12 cellular contexts compared by ENCODE assay signal in the genomic region with DNA sequence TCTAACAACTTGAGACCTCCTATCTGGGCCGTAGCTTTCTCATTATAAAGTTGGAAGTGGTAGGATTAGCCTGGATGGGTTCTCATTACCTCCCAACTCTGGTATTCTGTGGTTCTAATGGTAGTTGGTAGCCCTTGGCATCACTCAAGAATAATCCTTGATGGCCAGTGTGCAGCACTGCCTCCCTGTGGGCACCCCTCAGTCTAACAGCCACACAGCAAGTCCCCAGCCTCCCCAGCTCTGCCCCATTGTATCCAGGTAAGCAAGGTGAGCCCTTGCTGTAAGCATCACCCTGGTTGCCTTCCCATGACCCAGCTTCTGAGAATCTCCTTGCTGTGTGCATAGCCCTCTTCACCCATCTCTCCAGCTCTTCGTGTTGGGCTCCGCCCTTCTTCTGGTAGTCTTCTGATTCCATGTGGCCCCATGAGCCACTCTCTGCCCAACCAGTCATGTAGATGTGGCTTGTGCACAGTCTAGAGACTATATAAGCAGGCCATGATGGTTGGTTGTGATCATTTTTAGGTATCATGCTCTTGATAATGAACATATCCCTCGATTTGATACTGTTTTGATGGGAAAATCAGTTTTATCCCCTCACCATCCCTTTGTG. TPM values are rescaled to one million over a fixed set of nuclear protein-coding genes. Genes with fewer than 3 reads are reported as not detected.
A peak's percentile ranks its signal among the peaks of the same experiment; 100 is the strongest.
DNase-seq lines count a peak whose midpoint lies in the region; ATAC-seq, FAIRE-seq and TF ChIP-seq lines count a peak whose summit lies in the region.
"Had no signal": no experiment of that assay in that cellular context is flagged by ENCODE, and none has a peak within 500 bp of the region (broad histone marks: within the 10 kb centered on the region; RNA-seq: fewer than 3 reads in every experiment).

No MANE protein-coding gene starts in this region.

- H3K9me3 ChIP-seq in HepG2 (ENCODE audit: low read length): no peaks in the 10 kb centered on the region
- no peaks in the 10 kb centered on the region for H3K9me3 ChIP-seq in kidney (ENCODE audit: control insufficient read depth in 1 of 2, low read length in 2 of 2)

- in situ Hi-C loops in HepG2 (cut with HindIII; ENCODE audit: extremely low pct_ligation_motif_present, low pct_unique_long_range_greater_than_20kb): no loop called here

- peak; percentile 26 for TF ChIP-seq CTCF in HFF-Myc (IDR thresholded peaks at IDR 0.05; ENCODE audit: low read depth, low read length, missing control alignments)
- TF ChIP-seq CTCF in HepG2 (CRISPR knock-in tag; IDR thresholded peaks at IDR 0.05): peak; percentile 44
- no peak for TF ChIP-seq CTCF in coronary artery (IDR thresholded peaks at IDR 0.05)
- no peak for TF ChIP-seq CTCF in kidney (IDR thresholded peaks at IDR 0.05; ENCODE audit: borderline replicate concordance, extremely low read depth, insufficient read depth)

- no peak overlapping the region for H3K9ac ChIP-seq in HepG2 (ENCODE audit: insufficient read depth, low read depth, low read length)
- H3K9ac ChIP-seq in kidney (ENCODE audit: low read length in 2 of 2): no peak overlapping the region

- FAIRE-seq in HepG2 (lab: Jason Lieb, UNC) (no peak), kidney (lab: Jason Lieb, UNC) (no peak)
- FAIRE-seq: G401.6 had no signal

- H3K4me1 ChIP-seq in HepG2 (ENCODE audit: insufficient read depth, low read length) (no peaks in the 10 kb centered on the region), kidney (ENCODE audit: control insufficient read depth in 1 of 2, insufficient read depth in 1 of 2, low read depth in 1 of 2, low read length in 2 of 2) (no peaks in the 10 kb centered on the region)

- TF ChIP-seq EP300 in HepG2 (IDR thresholded peaks at IDR 0.05; ENCODE audit: low read depth in 2 of 2, low read length in 2 of 2) (no peak), HepG2 (CRISPR knock-in tag; IDR thresholded peaks at IDR 0.05; ENCODE audit: borderline replicate concordance) (no peak)

- intact Hi-C loops in HepG2 (cut with micrococcal nuclease; ENCODE audit: unreplicated experiment) (no loop called here), kidney (cut with DNase I) (no loop called here)

- ATAC-seq in activated CD8-positive, alpha-beta T cell treated with anti-CD3 and anti-CD28 coated beads, Interleukin-2, amount 10 ng/mL, durations not matched to agents 7 days and 5 days: peak; percentile 74
- ATAC-seq in HepG2 (peak; percentile 70), GM21423 (IDR thresholded peaks at IDR 0.05; ENCODE audit: unreplicated experiment) (no peak)

- no peak overlapping the region for H3K4me3 Mint-ChIP-seq in activated CD8-positive, alpha-beta T cell treated with anti-CD3 and anti-CD28 coated beads, Interleukin-2, amount 10 ng/mL, durations not matched to agents 7 days and 5 days

- CTCF ChIA-PET in activated CD8-positive, alpha-beta T cell treated with anti-CD3 and anti-CD28 coated beads, Interleukin-2, amount 10 ng/mL, durations not matched to agents 7 days and 5 days (lab: Charles Lee): interaction anchor here (0.9 to 1.9 kb wide), 5 partner anchors 9 to 490 kb away, joined by 3 to 5 read pairs (median 5); no protein-coding TSS in a partner anchor
- CTCF ChIA-PET in HepG2 (lab: Yijun Ruan, JAX; ENCODE audit: low intra/inter-chr PET ratio, low total read pairs): no interaction called here

- TF ChIP-seq RAD21 in HepG2 (CRISPR knock-in tag; IDR thresholded peaks at IDR 0.05): no peak

- H3K36me3 Mint-ChIP-seq in activated CD8-positive, alpha-beta T cell treated with anti-CD3 and anti-CD28 coated beads, Interleukin-2, amount 10 ng/mL, durations not matched to agents 7 days and 5 days (ENCODE audit: low read depth): peaks cover 4% of the 10 kb centered on the region

- no peak for TF ChIP-seq POLR2A in HepG2 (IDR thresholded peaks at IDR 0.05; ENCODE audit: insufficient read depth in 1 of 2, low read depth in 2 of 2, low read length in 2 of 2)

- no peaks in the 10 kb centered on the region for H3K79me2 ChIP-seq in HepG2 (ENCODE audit: insufficient read depth, low read length)

- H3K4me2 ChIP-seq in HepG2 (ENCODE audit: low read depth, low read length): no peak overlapping the region

- WGBS in HepG2 (ENCODE audit: low lambda C conversion rate): 64% methylated on average over 4 of the region's 4 CpGs

- no peaks in the 10 kb centered on the region for H3K9me3 Mint-ChIP-seq in activated CD8-positive, alpha-beta T cell treated with anti-CD3 and anti-CD28 coated beads, Interleukin-2, amount 10 ng/mL, durations not matched to agents 7 days and 5 days (ENCODE audit: insufficient read depth)

- H3K27me3 ChIP-seq in HepG2 (ENCODE audit: control insufficient read depth in 1 of 2, insufficient read depth in 2 of 2, low read length in 2 of 2): no peaks in the 10 kb centered on the region; a peak in 1 of 5 replicates

- BruUV-seq in HepG2 (replicated peaks; lab: Mats Ljungman, UMichigan): no TSS peak

- H3K4me3 ChIP-seq in HFF-Myc (replicated peaks; ENCODE audit: low read depth, low read length) (no peak overlapping the region), HepG2 (replicated peaks in 1 of 3; ENCODE audit: insufficient read depth in 1 of 3, low read depth in 2 of 3, low read length in 3 of 3) (no peak overlapping the region), coronary artery (no peak overlapping the region), kidney (ENCODE audit: low read length in 2 of 2) (no peak overlapping the region)

- H2AFZ ChIP-seq in HepG2 (ENCODE audit: low read length): no peak overlapping the region

- H3K27ac Mint-ChIP-seq in activated CD8-positive, alpha-beta T cell treated with anti-CD3 and anti-CD28 coated beads, Interleukin-2, amount 10 ng/mL, durations not matched to agents 7 days and 5 days: no peak overlapping the region

- H3K36me3 ChIP-seq in HepG2 (replicated peaks in 1 of 2; ENCODE audit: control insufficient read depth in 1 of 2, insufficient read depth in 2 of 2, low read length in 2 of 2) (no peaks in the 10 kb centered on the region), kidney (ENCODE audit: control insufficient read depth in 1 of 2, insufficient read depth in 2 of 2, low read length in 2 of 2) (no peaks in the 10 kb centered on the region)

- no peaks in the 10 kb centered on the region for H3K27me3 Mint-ChIP-seq in activated CD8-positive, alpha-beta T cell treated with anti-CD3 and anti-CD28 coated beads, Interleukin-2, amount 10 ng/mL, durations not matched to agents 7 days and 5 days (ENCODE audit: low read depth)

- H4K20me1 ChIP-seq in HepG2 (ENCODE audit: insufficient read depth, low read length): no peaks in the 10 kb centered on the region

- H3K27ac ChIP-seq in HepG2 (ENCODE audit: extremely low read length, insufficient read depth, low read length) (no peak overlapping the region), coronary artery (no peak overlapping the region), kidney (ENCODE audit: low read depth in 2 of 2, low read length in 2 of 2) (no peak overlapping the region)
- H3K27ac ChIP-seq: epithelial cell of prostate had no signal

- H3K4me1 Mint-ChIP-seq in activated CD8-positive, alpha-beta T cell treated with anti-CD3 and anti-CD28 coated beads, Interleukin-2, amount 10 ng/mL, durations not matched to agents 7 days and 5 days (ENCODE audit: low read depth): no peaks in the 10 kb centered on the region

- DNase-seq in COLO668 (lab: John Stamatoyannopoulos, UW; ENCODE audit: unreplicated experiment) (peak; percentile 17), HFF-Myc (ENCODE audit: extremely low read depth, low read depth) (no peak), HepG2 (ENCODE audit: low spot score) (no peak), OCI-M2 (lab: John Stamatoyannopoulos, UW; ENCODE audit: unreplicated experiment) (no peak), coronary artery (ENCODE audit: low spot score) (no peak), kidney (no peak)
- DNase-seq in activated CD8-positive, alpha-beta T cell treated with anti-CD3 and anti-CD28 coated beads, Interleukin-2, amount 10 ng/mL, durations not matched to agents 7 days and 5 days: peak; percentile 39
- DNase-seq: GOT3, Right ventricle myocardium superior had no signal

- POLR2A ChIA-PET in activated CD8-positive, alpha-beta T cell treated with anti-CD3 and anti-CD28 coated beads, Interleukin-2, amount 10 ng/mL, durations not matched to agents 7 days and 5 days (lab: Charles Lee): no interaction called here
- POLR2A ChIA-PET in HepG2 (lab: Yijun Ruan, JAX): no interaction called here

TF ChIP-seq in HepG2, 621 proteins besides CTCF, POLR2A, EP300 and RAD21:
- TF ChIP-seq FOXK2 (IDR thresholded peaks at IDR 0.05): no peak
- peak; percentile 48 for TF ChIP-seq STAG1 (CRISPR knock-in tag; IDR thresholded peaks at IDR 0.05)
- TF ChIP-seq ZFYVE20 (CRISPR knock-in tag; IDR thresholded peaks at IDR 0.05; ENCODE audit: borderline replicate concordance, low read depth): no peak
- no peak for TF ChIP-seq NR2F6 (IDR thresholded peaks at IDR 0.05)
- TF ChIP-seq NR2F6 (CRISPR knock-in tag; IDR thresholded peaks at IDR 0.05): no peak

RNA-seq across cellular contexts. Expression of a gene that starts 57.6 kb away (rescaled TPM):
- total RNA-seq in activated CD8-positive, alpha-beta T cell treated with anti-CD3 and anti-CD28 coated beads, Interleukin-2, amount 10 ng/mL, durations not matched to agents 7 days and 5 days: 10 to 100 TPM; 57.8 to 62.3 TPM
- total RNA-seq in HepG2 (2016; rRNA removed; fragmentation: Illumina TruSeq; extraction: Trizol) (115 and 127 TPM in 2 replicates), kidney (101 TPM)
- 58.9 and 75.1 TPM in 2 replicates for total RNA-seq in HepG2 (2016; cell fraction: cytosol; rRNA removed; fragmentation: Illumina TruSeq; extraction: Trizol; ENCODE audit: low read depth)
- total RNA-seq in HepG2 (2016; cell fraction: insoluble cytoplasmic fraction; rRNA removed; fragmentation: Illumina TruSeq; extraction: Trizol): 119 and 128 TPM in 2 replicates
- 66.5 and 84.7 TPM in 2 replicates for total RNA-seq in HepG2 (2016; cell fraction: membrane; rRNA removed; fragmentation: Illumina TruSeq; extraction: Trizol)
- 73.9 and 76.5 TPM in 2 replicates for total RNA-seq in HepG2 (2016; cell fraction: nucleus; rRNA removed; fragmentation: Illumina TruSeq; extraction: Trizol)
- polyA plus RNA-seq in HepG2 (2011; rRNA removed) (113 and 127 TPM in 2 replicates), kidney (ENCODE audit: insufficient read depth, low read depth, low replicate concordance) (257 TPM)
- polyA plus RNA-seq in HepG2 (2011; cell fraction: cytosol; rRNA removed): 126 and 161 TPM in 2 replicates
- polyA plus RNA-seq in HepG2 (2011; cell fraction: nucleus; rRNA removed): 121 and 122 TPM in 2 replicates
- polyA plus RNA-seq in HepG2 (2012): 66.2 and 76.0 TPM in 2 replicates
- 48.7 and 72.2 TPM in 2 replicates for polyA plus RNA-seq in HepG2 (2016; cell fraction: cytosol; fragmentation: Illumina TruSeq; extraction: Trizol; ENCODE audit: low read depth)
- 135 and 143 TPM in 2 replicates for polyA plus RNA-seq in HepG2 (2016; cell fraction: insoluble cytoplasmic fraction; fragmentation: Illumina TruSeq; extraction: Trizol; ENCODE audit: low read depth)
- 58.4 and 72.9 TPM in 2 replicates for polyA plus RNA-seq in HepG2 (2016; cell fraction: membrane; fragmentation: Illumina TruSeq; extraction: Trizol; ENCODE audit: low read depth)
- 111 and 117 TPM in 2 replicates for polyA plus RNA-seq in HepG2 (2016; cell fraction: nucleus; fragmentation: Illumina TruSeq; extraction: Trizol; ENCODE audit: insufficient read depth, low read depth)
- polyA minus RNA-seq in HepG2 (2011; rRNA and poly(A)+ RNA removed; ENCODE audit: low replicate concordance): 126 and 157 TPM in 2 replicates
- polyA minus RNA-seq in HepG2 (2011; cell fraction: cytosol; rRNA and poly(A)+ RNA removed): 42.8 and 47.7 TPM in 2 replicates
- 54.1 and 61.8 TPM in 2 replicates for polyA minus RNA-seq in HepG2 (2011; cell fraction: nucleus; rRNA and poly(A)+ RNA removed)

Comparison
In these comparisons a context has a peak if more than half of its experiments do, and no peak if none do; other contexts are left out.
1. DNase-seq: peak in COLO668 (single experiment) and activated CD8-positive, alpha-beta T cell treated with anti-CD3 and anti-CD28 coated beads, Interleukin-2, amount 10 ng/mL, durations not matched to agents 7 days and 5 days (single experiment); none in HFF-Myc (single experiment), HepG2 (single experiment), OCI-M2 (single experiment), coronary artery (single experiment) and kidney (single experiment).
2. CTCF ChIP-seq: peak in HFF-Myc (single experiment) and HepG2 (single experiment); none in coronary artery (single experiment) and kidney (single experiment).